Comparison of ENCODE assay signal across 8 cellular contexts in genomic region chr2:101516833-101517690, GRCh38. TPM values are rescaled to one million over a fixed set of nuclear protein-coding genes. Genes with fewer than 3 reads are reported as not detected.
DNase-seq lines count a peak whose midpoint lies in the region; ATAC-seq and TF ChIP-seq lines count a peak whose summit lies in the region.

No MANE protein-coding gene starts in this region.

- H3K27me3 ChIP-seq in right cardiac atrium (ENCODE audit: control insufficient read depth, insufficient read depth): no peaks in the 10 kb centered on the region
- no peaks in the 10 kb centered on the region for H3K27me3 ChIP-seq in upper lobe of right lung

- H3K36me3 ChIP-seq in upper lobe of right lung: no peaks in the 10 kb centered on the region

- WGBS in right cardiac atrium: 65% methylated on average over 8 of the region's 8 CpGs

- ATAC-seq in right cardiac atrium (peak; percentile 7 to 67), left ventricle myocardium superior (no peak), upper lobe of right lung (peak; percentile 49), HG03280 (IDR thresholded peaks at IDR 0.05; ENCODE audit: unreplicated experiment) (no peak)

- no peak for TF ChIP-seq CTCF in fibroblast of villous mesenchyme (IDR thresholded peaks at IDR 0.05; ENCODE audit: insufficient read depth, low read depth, low read length)
- no peak for TF ChIP-seq CTCF in upper lobe of right lung (IDR thresholded peaks at IDR 0.05)
- TF ChIP-seq CTCF in GM10248 (IDR thresholded peaks at IDR 0.05; ENCODE audit: control extremely low read depth, extremely low read depth, low read depth, missing control alignments): no peak

- DNase-seq in right cardiac atrium (no peak), left ventricle myocardium superior (no peak), T1000 (lab: John Stamatoyannopoulos, UW) (peak; percentile 49), fibroblast of villous mesenchyme (ENCODE audit: low read depth) (peak; percentile 61), upper lobe of right lung (no peak), COLO829 (ENCODE audit: low spot score) (no peak), GM10248 (ENCODE audit: extremely low spot score) (no peak)

- H3K9me3 ChIP-seq in right cardiac atrium (ENCODE audit: control insufficient read depth, low read length): peaks cover 2% of the 10 kb centered on the region
- H3K9me3 ChIP-seq in upper lobe of right lung: no peaks in the 10 kb centered on the region

- H3K4me3 ChIP-seq in right cardiac atrium (ENCODE audit: low read length): no peak overlapping the region
- no peak overlapping the region for H3K4me3 ChIP-seq in fibroblast of villous mesenchyme (ENCODE audit: low read depth, low read length)
- H3K4me3 ChIP-seq in upper lobe of right lung: no peak overlapping the region

- POLR2A ChIA-PET in GM10248 (lab: Yijun Ruan, JAX): no interaction called here

- intact Hi-C loops in right cardiac atrium (cut with DNase I) (loop anchor here in 3 of 4 donors (5.0 to 10.0 kb wide), 3 partner anchors 178 to 315 kb away; partner anchors contain the start of gene MAP4K4 (in 1 of the 3)), left ventricle myocardium superior (cut with micrococcal nuclease) (no loop called here), upper lobe of right lung (cut with DNase I) (no loop called here)

- H3K4me1 ChIP-seq in right cardiac atrium (ENCODE audit: control insufficient read depth, insufficient read depth, low read length) (no peaks in the 10 kb centered on the region), upper lobe of right lung (peaks cover 17% of the 10 kb centered on the region)

- CTCF ChIA-PET in GM10248 (lab: Yijun Ruan, JAX): no interaction called here

- H3K27ac ChIP-seq in right cardiac atrium (ENCODE audit: low read length) (no peak overlapping the region), upper lobe of right lung (no peak overlapping the region)

RNA-seq across cellular contexts. Expression of gene RFX8, which starts 42.1 kb away (rescaled TPM):
- total RNA-seq in right cardiac atrium (1 to 10 TPM in 1 of 4 donors, under 1 TPM in 3; 0.50 to 1.1 (median 0.62) TPM), left ventricle myocardium superior (not detected), fibroblast of villous mesenchyme (0.97 and 1.7 TPM in 2 replicates), upper lobe of right lung (not detected)
- 0.45 TPM for polyA plus RNA-seq in right cardiac atrium

Comparison
In these comparisons a context has a peak if more than half of its experiments do, and no peak if none do; other contexts are left out.
1. ATAC-seq: peak in right cardiac atrium (2 of 2) and upper lobe of right lung (single experiment); none in left ventricle myocardium superior (single experiment) and HG03280 (single experiment).
2. intact Hi-C loops: an anchor here in right cardiac atrium (5.0 to 10.0 kb wide); none called in left ventricle myocardium superior and upper lobe of right lung.
3. DNase-seq: peak in T1000 (single experiment) and fibroblast of villous mesenchyme (single experiment); none in right cardiac atrium (0 of 3), left ventricle myocardium superior (single experiment), upper lobe of right lung (single experiment), COLO829 (single experiment) and GM10248 (single experiment).